In genomic region chr16:21038197-21038596, GRCh38 we compare ENCODE assay signal across 8 cellular contexts.
"Had no signal": no experiment of that assay in that cellular context is flagged by ENCODE, and none has a peak within 500 bp of the region (broad histone marks: within the 10 kb centered on the region; RNA-seq: fewer than 3 reads in every experiment).

No MANE protein-coding gene starts in this region.

- FAIRE-seq: G401.6, GM12878, GM12891, GM12892, GM18507, GM19239 had no signal

- ATAC-seq: GM12878 had no signal

- DNase-seq: GDM1, GF-D8 had no signal

- H3K4me3 ChIP-seq: GM12878 had no signal
